In the genomic region with DNA sequence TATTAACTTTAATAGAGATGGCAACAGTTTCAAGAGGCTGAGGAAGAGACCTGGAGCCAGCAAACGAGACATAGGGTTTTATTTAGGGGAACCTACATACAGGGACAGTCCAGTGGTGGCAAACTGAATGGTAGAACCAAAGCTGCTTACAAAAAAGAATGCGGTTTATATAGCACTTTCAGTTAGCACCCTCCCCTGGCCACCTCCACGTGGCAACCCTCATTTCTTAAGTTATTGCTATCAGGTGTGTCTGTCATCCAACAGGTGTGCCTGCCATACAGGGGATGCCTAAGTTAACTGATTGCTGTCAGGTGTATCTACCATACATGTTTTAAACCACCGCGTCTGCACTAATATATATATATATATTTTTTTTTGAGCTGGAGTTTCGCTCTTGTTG, we compare ENCODE assay signal across 6 cellular contexts.
"Had no signal": no experiment of that assay in that cellular context is flagged by ENCODE, and none has a peak within 500 bp of the region (broad histone marks: within the 10 kb centered on the region; RNA-seq: fewer than 3 reads in every experiment).

No MANE protein-coding gene starts in this region.

- DNase-seq: HFFc6, KBM-7 had no signal

- H3K9me3 Mint-ChIP-seq: GM23338, HFFc6, IgD-negative memory B cell had no signal

- H3K4me2 ChIP-seq: GM23338 had no signal

- H3K36me3 Mint-ChIP-seq: IgD-negative memory B cell had no signal

- H3K4me3 ChIP-seq: GM23338, HAP-1 had no signal

- H3K9me3 ChIP-seq: HAP-1 had no signal

- H3K4me3 Mint-ChIP-seq: GM23338, HFFc6, IgD-negative memory B cell had no signal

- H2AFZ ChIP-seq: GM23338 had no signal

- H3K4me1 ChIP-seq: HAP-1 had no signal

- H3K27me3 Mint-ChIP-seq: IgD-negative memory B cell had no signal

- ATAC-seq: GM23338, HCT116 had no signal

- H3K27ac Mint-ChIP-seq: GM23338, IgD-negative memory B cell had no signal

- H3K36me3 ChIP-seq: HAP-1 had no signal
